8 cellular contexts compared by ENCODE assay signal in the genomic region with DNA sequence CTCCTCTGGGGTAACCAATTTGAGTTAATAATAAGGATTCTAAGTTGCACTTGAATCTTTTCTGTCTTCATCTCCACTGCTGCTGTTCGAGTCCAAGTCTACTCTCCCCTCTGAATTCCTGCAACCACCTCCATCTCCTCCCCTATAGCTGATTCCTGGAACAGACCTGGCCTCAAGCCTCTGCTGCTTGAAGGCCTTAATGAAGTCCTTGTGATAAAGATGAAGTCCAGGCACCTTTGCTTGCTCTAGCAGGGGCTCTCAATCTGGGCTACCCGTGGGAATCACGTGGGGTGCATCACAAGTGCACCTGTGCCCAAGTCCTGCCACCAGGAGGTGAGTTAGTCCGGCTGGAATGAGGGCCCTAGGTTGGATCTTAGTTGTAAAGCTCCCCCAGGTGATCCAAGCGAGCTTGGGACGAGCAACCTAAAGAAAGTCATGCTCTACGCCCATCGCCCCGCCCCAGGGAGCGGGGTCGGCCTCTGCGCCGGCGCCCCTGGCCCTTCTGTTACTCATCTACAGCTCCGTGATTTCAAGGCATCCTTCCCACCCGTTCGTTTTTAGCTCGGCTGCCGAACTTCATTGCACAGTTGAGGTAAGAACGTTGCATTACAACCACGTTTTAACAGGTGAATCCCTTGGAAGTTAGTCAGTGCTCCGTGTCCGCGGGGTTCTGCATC. TPM values are rescaled to one million over a fixed set of nuclear protein-coding genes. Genes with fewer than 3 reads are reported as not detected.
DNase-seq lines count a peak whose midpoint lies in the region; ATAC-seq and TF ChIP-seq lines count a peak whose summit lies in the region.

No MANE protein-coding gene starts in this region.

- no peak overlapping the region for H2AK5ac ChIP-seq in neuronal stem cell (ENCODE audit: low read depth, low read length)

- TF ChIP-seq EP300 in SK-N-SH (IDR thresholded peaks at IDR 0.05; ENCODE audit: borderline replicate concordance in 1 of 2, low read depth in 1 of 2, low read length in 1 of 2) = no peak

- peaks cover 9 to 24% of the 10 kb centered on the region in 2 experiments; a peak in 1 of 4 replicates for H3K4me1 ChIP-seq in SK-N-SH (ENCODE audit: control insufficient read depth in 1 of 2, insufficient read depth in 2 of 2, low read depth in 1 of 2, low read length in 1 of 2)
- no peaks in the 10 kb centered on the region for H3K4me1 ChIP-seq in neuronal stem cell (ENCODE audit: control insufficient read depth in 2 of 2, insufficient read depth in 1 of 2, low read depth in 1 of 2, low read length in 2 of 2)

- TF ChIP-seq CTCF in 22Rv1 (IDR thresholded peaks at IDR 0.05) = no peak
- peak; percentile 30 for TF ChIP-seq CTCF in GM13977 (IDR thresholded peaks at IDR 0.05; ENCODE audit: extremely low read depth, insufficient read depth, missing control alignments)
- TF ChIP-seq CTCF in SK-N-SH (IDR thresholded peaks at IDR 0.05) = no peak
- TF ChIP-seq CTCF in endothelial cell (IDR thresholded peaks at IDR 0.05; ENCODE audit: unreplicated experiment) = no peak

- H3K4me3 Mint-ChIP-seq in endothelial cell (ENCODE audit: unreplicated experiment) = peak overlapping the region; percentile 45

- H3K36me3 Mint-ChIP-seq in endothelial cell (ENCODE audit: low read depth, unreplicated experiment) = peaks cover 29% of the 10 kb centered on the region

- TF ChIP-seq RAD21 in SK-N-SH (IDR thresholded peaks at IDR 0.05; ENCODE audit: low read length) = no peak

- DNase-seq in GM13977 (ENCODE audit: low spot score) = no peak
- peak; percentile 51 for DNase-seq in SK-N-SH
- DNase-seq in endothelial cell (ENCODE audit: low spot score) = no peak
- no peak for DNase-seq in neuronal stem cell (ENCODE audit: low spot score)

- no peak overlapping the region for H3K4ac ChIP-seq in neuronal stem cell (ENCODE audit: low read length)

- H3K79me2 ChIP-seq in SK-N-SH (ENCODE audit: insufficient read depth) = peaks cover 37% of the 10 kb centered on the region

- H3K9me3 ChIP-seq in SK-N-SH (no peaks in the 10 kb centered on the region), neuronal stem cell (replicated peaks in 1 of 2; ENCODE audit: control insufficient read depth in 2 of 2, insufficient read depth in 1 of 2, low read depth in 1 of 2, low read length in 2 of 2) (peaks cover 0 to 6% of the 10 kb centered on the region in 2 donors)

- no peak for ATAC-seq in GM19467 (IDR thresholded peaks at IDR 0.05; ENCODE audit: unreplicated experiment)
- no peak for ATAC-seq in HG03439 (IDR thresholded peaks at IDR 0.05; ENCODE audit: unreplicated experiment)
- ATAC-seq in GM21360 (IDR thresholded peaks at IDR 0.05; ENCODE audit: unreplicated experiment) = no peak

- H2AFZ ChIP-seq in SK-N-SH (ENCODE audit: low read depth) (0 out of 2 replicates have a peak overlapping the region, but pooled peaks have one; percentile 91), neuronal stem cell (ENCODE audit: low read length) (no peak overlapping the region)

- H3K18ac ChIP-seq in neuronal stem cell (ENCODE audit: low read length) = peak overlapping the region; percentile 30

- H4K8ac ChIP-seq in neuronal stem cell (ENCODE audit: low read depth, low read length) = no peak overlapping the region

- POLR2A ChIA-PET in SK-N-SH (lab: Yijun Ruan, JAX) = interaction anchor here (1.0 kb wide), 1 partner anchor 51 kb away, joined by 4 read pairs; the partner anchor contains the start of genes CPSF3 and ITGB1BP1

- H3K27me3 Mint-ChIP-seq in endothelial cell (ENCODE audit: unreplicated experiment) = peaks cover 10% of the 10 kb centered on the region

- H3K14ac ChIP-seq in neuronal stem cell (ENCODE audit: low read length) = no peak overlapping the region

- no peak overlapping the region for H3K27ac Mint-ChIP-seq in endothelial cell (ENCODE audit: unreplicated experiment)

- H3K23ac ChIP-seq in neuronal stem cell (ENCODE audit: low read depth, low read length, poor library complexity) = no peak overlapping the region

- H3K79me1 ChIP-seq in neuronal stem cell (ENCODE audit: low read depth, low read length) = no peaks in the 10 kb centered on the region

- peaks cover 17% of the 10 kb centered on the region for H3F3A ChIP-seq in SK-N-SH (replicated peaks; ENCODE audit: insufficient read depth)

- no peaks in the 10 kb centered on the region for H3K9me3 Mint-ChIP-seq in endothelial cell (ENCODE audit: unreplicated experiment)

- in situ Hi-C loops in GM13977 (cut with MboI; ENCODE audit: low pct_unique_long_range_greater_than_20kb, low sequenced_read_pairs, unreplicated experiment) = no loop called here

- CTCF ChIA-PET in SK-N-SH (lab: Yijun Ruan, JAX) = interaction anchor here (0.7 to 4.3 kb wide), 5 partner anchors 9 to 331 kb away, joined by 3 to 9 read pairs (median 4); partner anchors contain the start of gene ADAM17

- H2BK120ac ChIP-seq in neuronal stem cell (ENCODE audit: low read depth, low read length) = no peak overlapping the region

- no peak overlapping the region for H4K91ac ChIP-seq in neuronal stem cell (ENCODE audit: low read depth, low read length, poor library complexity)

- peaks cover 18% of the 10 kb centered on the region for H3K4me1 Mint-ChIP-seq in endothelial cell (ENCODE audit: unreplicated experiment)

- H2BK15ac ChIP-seq in neuronal stem cell (ENCODE audit: low read length) = no peak overlapping the region

- H3K4me3 ChIP-seq in SK-N-SH (ENCODE audit: low read depth in 2 of 2, low read length in 1 of 2) (peak overlapping the region; percentile 82; a peak in 3 of 4 replicates), neuronal stem cell (ENCODE audit: low read length in 2 of 2) (peak overlapping the region in 1 of 2 donors; percentile 82)

- no peak overlapping the region for H2BK5ac ChIP-seq in neuronal stem cell (ENCODE audit: low read length)

- H3K9me2 ChIP-seq in SK-N-SH = no peaks in the 10 kb centered on the region

- 80% methylated on average over 24 of the region's 24 CpGs for WGBS in SK-N-SH (ENCODE audit: low lambda C conversion rate)
- WGBS in neuronal stem cell (ENCODE audit: extremely low coverage in 2 of 2, insufficient read length in 2 of 2, insufficient replicate concordance in 1 of 2), 2 donors = no CpG with 5 or more reads among the region's 24 CpGs

- H3K36me3 ChIP-seq in SK-N-SH (replicated peaks in 1 of 2; ENCODE audit: control insufficient read depth in 1 of 2, insufficient read depth in 2 of 2, low read length in 1 of 2) (peaks cover 41 to 53% of the 10 kb centered on the region in 2 experiments), neuronal stem cell (replicated peaks in 1 of 2; ENCODE audit: control insufficient read depth in 2 of 2, insufficient read depth in 2 of 2, low read length in 2 of 2) (peaks cover 16 to 55% of the 10 kb centered on the region in 2 donors)

- H3K4me2 ChIP-seq in SK-N-SH (peak overlapping the region; percentile 86; the same call in 1 of the 2 replicates), neuronal stem cell (ENCODE audit: insufficient read depth, low read length, poor library complexity, severe bottlenecking) (peak overlapping the region; percentile 21)

- H4K20me1 ChIP-seq in SK-N-SH (ENCODE audit: insufficient read depth) = no peaks in the 10 kb centered on the region

- H3K27me3 ChIP-seq in SK-N-SH (ENCODE audit: insufficient read depth) (no peaks in the 10 kb centered on the region), neuronal stem cell (ENCODE audit: control insufficient read depth in 3 of 3, insufficient read depth in 3 of 3, low read depth in 1 of 3, low read length in 3 of 3) (no peaks in the 10 kb centered on the region)

- H3K9ac ChIP-seq in SK-N-SH (no peak overlapping the region), neuronal stem cell (ENCODE audit: low read depth, low read length, poor library complexity) (no peak overlapping the region)

- no peak overlapping the region for H2BK12ac ChIP-seq in neuronal stem cell (ENCODE audit: low read length)

- H3K27ac ChIP-seq in 22Rv1 (peak overlapping the region; percentile 90), SK-N-SH (ENCODE audit: low read depth in 2 of 2, low read length in 1 of 2) (no peak overlapping the region), neuronal stem cell (replicated peaks; ENCODE audit: low read length) (no peak overlapping the region)

TF ChIP-seq in SK-N-SH, 30 proteins besides CTCF, POLR2A, EP300 and RAD21 (continues in another document):
- TF ChIP-seq, protein P1, sequence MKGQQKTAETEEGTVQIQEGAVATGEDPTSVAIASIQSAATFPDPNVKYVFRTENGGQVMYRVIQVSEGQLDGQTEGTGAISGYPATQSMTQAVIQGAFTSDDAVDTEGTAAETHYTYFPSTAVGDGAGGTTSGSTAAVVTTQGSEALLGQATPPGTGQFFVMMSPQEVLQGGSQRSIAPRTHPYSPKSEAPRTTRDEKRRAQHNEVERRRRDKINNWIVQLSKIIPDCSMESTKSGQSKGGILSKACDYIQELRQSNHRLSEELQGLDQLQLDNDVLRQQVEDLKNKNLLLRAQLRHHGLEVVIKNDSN (IDR thresholded peaks at IDR 0.05; ENCODE audit: borderline replicate concordance, low read depth) = no peak
- TF ChIP-seq NFIC (IDR thresholded peaks at IDR 0.05; ENCODE audit: borderline replicate concordance) (no peak), TCF12 (IDR thresholded peaks at IDR 0.05) (no peak), RFX5 (IDR thresholded peaks at IDR 0.05; ENCODE audit: low read length) (no peak), RXRA (IDR thresholded peaks at IDR 0.05; ENCODE audit: borderline replicate concordance, low read depth) (no peak), TAF1 (IDR thresholded peaks at IDR 0.05; ENCODE audit: borderline replicate concordance, low read depth, low read length) (no peak), FOXJ3 (CRISPR knock-in tag; IDR thresholded peaks at IDR 0.05) (no peak), CHD2 (IDR thresholded peaks at IDR 0.05; ENCODE audit: low read length, partially characterized antibody) (no peak), SMC3 (IDR thresholded peaks at IDR 0.05; ENCODE audit: low read depth, low read length) (no peak)

RNA-seq across cellular contexts. Expression of gene IAH1, which starts 0.9 kb away (rescaled TPM):
- 115 and 133 TPM in 2 replicates for polyA plus RNA-seq in SK-N-SH (2012; rRNA removed)
- 139 and 143 TPM in 2 replicates for polyA plus RNA-seq in SK-N-SH (2012; cell fraction: cytosol; rRNA removed)
- polyA plus RNA-seq in SK-N-SH (2012; cell fraction: nucleus; rRNA removed) = 49.0 and 74.7 TPM in 2 replicates
- 37.5 TPM for total RNA-seq in endothelial cell (ENCODE audit: unreplicated experiment)
- 20.1 TPM for polyA plus RNA-seq in neuronal stem cell (2013, experiment 1 of 2)
- 21.3 TPM for polyA plus RNA-seq in neuronal stem cell (2013, experiment 2 of 2)

RNA-seq across cellular contexts. Expression of gene CPSF3, which starts 50.0 kb away (rescaled TPM):
- polyA plus RNA-seq in SK-N-SH (2012; rRNA removed) = 31.4 and 34.2 TPM in 2 replicates
- 37.5 and 55.5 TPM in 2 replicates for polyA plus RNA-seq in SK-N-SH (2012; cell fraction: cytosol; rRNA removed)
- polyA plus RNA-seq in SK-N-SH (2012; cell fraction: nucleus; rRNA removed) = 54.0 and 69.3 TPM in 2 replicates
- 55.2 TPM for total RNA-seq in endothelial cell (ENCODE audit: unreplicated experiment)
- 78.4 TPM for polyA plus RNA-seq in neuronal stem cell (2013, experiment 1 of 2)
- 77.6 TPM for polyA plus RNA-seq in neuronal stem cell (2013, experiment 2 of 2)

RNA-seq across cellular contexts. Expression of gene ITGB1BP1, which starts 50.1 kb away (rescaled TPM):
- polyA plus RNA-seq in SK-N-SH (2012; rRNA removed) = 56.6 and 62.3 TPM in 2 replicates
- polyA plus RNA-seq in SK-N-SH (2012; cell fraction: cytosol; rRNA removed) = 69.3 and 89.5 TPM in 2 replicates
- polyA plus RNA-seq in SK-N-SH (2012; cell fraction: nucleus; rRNA removed) = 74.3 and 86.8 TPM in 2 replicates
- 97.3 TPM for total RNA-seq in endothelial cell (ENCODE audit: unreplicated experiment)
- polyA plus RNA-seq in neuronal stem cell (2013, experiment 1 of 2) = 50.0 TPM
- polyA plus RNA-seq in neuronal stem cell (2013, experiment 2 of 2) = 49.6 TPM
